In genomic region chr14:40347675-40348074, GRCh38 we compare ENCODE assay signal across 18 cellular contexts.
A peak's percentile ranks its signal among the peaks of the same experiment; 100 is the strongest.
DNase-seq lines count a peak whose midpoint lies in the region; ATAC-seq and TF ChIP-seq lines count a peak whose summit lies in the region.
"Had no signal": no experiment of that assay in that cellular context is flagged by ENCODE, and none has a peak within 500 bp of the region (broad histone marks: within the 10 kb centered on the region; RNA-seq: fewer than 3 reads in every experiment).

No MANE protein-coding gene starts in this region.

- TF ChIP-seq CTCF in MCF 10A (IDR thresholded peaks at IDR 0.05; ENCODE audit: unreplicated experiment) (no peak), WTC11 (IDR thresholded peaks at IDR 0.05) (no peak)

- ATAC-seq in WTC11 (peak; percentile 65), HG02798 (IDR thresholded peaks at IDR 0.05; ENCODE audit: poor library complexity, unreplicated experiment) (no peak)

- intact Hi-C loops in MCF 10A (cut with micrococcal nuclease), result no loop called here

- DNase-seq in T47D (ENCODE audit: low read depth in 1 of 2, low spot score in 1 of 2) (peak; percentile 37 to 68), MCF 10A (ENCODE audit: unreplicated experiment) (no peak), WTC11 (ENCODE audit: low spot score) (no peak), iPS-NIHi7 (ENCODE audit: extremely low spot score) (peak; percentile 10), pons (ENCODE audit: low spot score) (no peak), NCI-H2029 (lab: John Stamatoyannopoulos, UW) (no peak)
- no peak for DNase-seq in activated naive CD4-positive, alpha-beta T cell treated with anti-CD3 and anti-CD28 coated beads, Interleukin-2, amount 10 ng/mL, durations not matched to agents 7 days and 5 days
- DNase-seq: activated CD4-positive, alpha-beta T cell treated with anti-CD3 and anti-CD28 coated beads, Interleukin-2, amount 50 U/mL, for 4 hours; activated naive CD4-positive, alpha-beta T cell treated with Interleukin-2 at 50 U/mL for 16 hours; activated T-cell treated with anti-CD3 and anti-CD28 coated beads for 4 hours; aorta; GF-D8; MG63; NCI-H1436 treated with DMSO at 0.1 percent for 48 hours; NCI-H2227 treated with DMSO at 0.1 percent for 48 hours; NK-92 treated with Interleukin-12 subunit alpha and Interleukin-12 subunit beta, amount 100 ng/mL, for 24 hours; stimulated activated CD4-positive, alpha-beta T cell treated with anti-CD3 and anti-CD28 coated beads, Interleukin-2, amount 100 ng/mL, for 24 hours had no signal

- H3K9me3 Mint-ChIP-seq in MCF 10A (ENCODE audit: unreplicated experiment) (no peaks in the 10 kb centered on the region), WTC11 (no peaks in the 10 kb centered on the region)
- peaks cover 2% of the 10 kb centered on the region for H3K9me3 Mint-ChIP-seq in activated naive CD4-positive, alpha-beta T cell treated with anti-CD3 and anti-CD28 coated beads, Interleukin-2, amount 10 ng/mL, durations not matched to agents 7 days and 5 days

- in situ Hi-C loops in T47D (cut with HindIII; ENCODE audit: low pct_unique_long_range_greater_than_20kb, low sequenced_read_pairs), result no loop called here

- H3K4me3 Mint-ChIP-seq in MCF 10A (ENCODE audit: unreplicated experiment) (no peak overlapping the region), WTC11 (peak overlapping the region; percentile 91)
- no peak overlapping the region for H3K4me3 Mint-ChIP-seq in activated naive CD4-positive, alpha-beta T cell treated with anti-CD3 and anti-CD28 coated beads, Interleukin-2, amount 10 ng/mL, durations not matched to agents 7 days and 5 days

- no peaks in the 10 kb centered on the region for H3K27me3 Mint-ChIP-seq in MCF 10A (ENCODE audit: insufficient read depth, unreplicated experiment)
- H3K27me3 Mint-ChIP-seq in WTC11 (ENCODE audit: low read depth), result no peaks in the 10 kb centered on the region
- no peaks in the 10 kb centered on the region for H3K27me3 Mint-ChIP-seq in activated naive CD4-positive, alpha-beta T cell treated with anti-CD3 and anti-CD28 coated beads, Interleukin-2, amount 10 ng/mL, durations not matched to agents 7 days and 5 days

- H3K27ac Mint-ChIP-seq in MCF 10A (ENCODE audit: low read depth, unreplicated experiment) (no peak overlapping the region), WTC11 (peak overlapping the region; percentile 97)
- H3K27ac Mint-ChIP-seq in activated naive CD4-positive, alpha-beta T cell treated with anti-CD3 and anti-CD28 coated beads, Interleukin-2, amount 10 ng/mL, durations not matched to agents 7 days and 5 days, result no peak overlapping the region

- POLR2A ChIA-PET in MCF 10A (lab: Yijun Ruan, JAX), result interaction anchor here (0.6 kb wide), 1 partner anchor 326 kb away, joined by 3 read pairs; no protein-coding TSS in a partner anchor
- POLR2A ChIA-PET in WTC11 (lab: Charles Lee), result interaction anchor here (0.6 to 1.2 kb wide), 2 partner anchors 8 to 881 kb away, joined by 3 to 4 read pairs; no protein-coding TSS in a partner anchor

- BruUV-seq in MCF 10A (replicated peaks; lab: Mats Ljungman, UMichigan), result no TSS peak

- CTCF ChIA-PET in MCF 10A (lab: Yijun Ruan, JAX), result no interaction called here
- CTCF ChIA-PET in WTC11 (lab: Charles Lee), result no interaction called here
- CTCF ChIA-PET in activated naive CD4-positive, alpha-beta T cell treated with anti-CD3 and anti-CD28 coated beads, Interleukin-2, amount 10 ng/mL, durations not matched to agents 7 days and 5 days (lab: Charles Lee), result no interaction called here

- H3K4me1 Mint-ChIP-seq in MCF 10A (ENCODE audit: insufficient read depth, unreplicated experiment), result no peaks in the 10 kb centered on the region
- peaks cover 24% of the 10 kb centered on the region for H3K4me1 Mint-ChIP-seq in WTC11
- no peaks in the 10 kb centered on the region for H3K4me1 Mint-ChIP-seq in activated naive CD4-positive, alpha-beta T cell treated with anti-CD3 and anti-CD28 coated beads, Interleukin-2, amount 10 ng/mL, durations not matched to agents 7 days and 5 days

- H3K36me3 Mint-ChIP-seq in MCF 10A (ENCODE audit: insufficient read depth, unreplicated experiment) (no peaks in the 10 kb centered on the region), WTC11 (no peaks in the 10 kb centered on the region)
- no peaks in the 10 kb centered on the region for H3K36me3 Mint-ChIP-seq in activated naive CD4-positive, alpha-beta T cell treated with anti-CD3 and anti-CD28 coated beads, Interleukin-2, amount 10 ng/mL, durations not matched to agents 7 days and 5 days

TF ChIP-seq in WTC11, 78 proteins besides CTCF, POLR2A, EP300 and RAD21 (continues in another document):
- TF ChIP-seq, protein P1, sequence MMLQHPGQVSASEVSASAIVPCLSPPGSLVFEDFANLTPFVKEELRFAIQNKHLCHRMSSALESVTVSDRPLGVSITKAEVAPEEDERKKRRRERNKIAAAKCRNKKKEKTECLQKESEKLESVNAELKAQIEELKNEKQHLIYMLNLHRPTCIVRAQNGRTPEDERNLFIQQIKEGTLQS (CRISPR knock-in tag; conservative IDR thresholded peaks at IDR 0.05), result no peak
- no peak for TF ChIP-seq NR3C1 (CRISPR knock-in tag; conservative IDR thresholded peaks at IDR 0.05; ENCODE audit: low read depth)
- no peak for TF ChIP-seq TEAD4 (CRISPR knock-in tag; IDR thresholded peaks at IDR 0.05)
- TF ChIP-seq SOX15 (CRISPR knock-in tag; IDR thresholded peaks at IDR 0.05), result no peak
- TF ChIP-seq ATF2 (CRISPR knock-in tag; IDR thresholded peaks at IDR 0.05; ENCODE audit: borderline replicate concordance, low read depth), result no peak
- no peak for TF ChIP-seq ZNF281 (CRISPR knock-in tag; IDR thresholded peaks at IDR 0.05)
- TF ChIP-seq, protein P2, sequence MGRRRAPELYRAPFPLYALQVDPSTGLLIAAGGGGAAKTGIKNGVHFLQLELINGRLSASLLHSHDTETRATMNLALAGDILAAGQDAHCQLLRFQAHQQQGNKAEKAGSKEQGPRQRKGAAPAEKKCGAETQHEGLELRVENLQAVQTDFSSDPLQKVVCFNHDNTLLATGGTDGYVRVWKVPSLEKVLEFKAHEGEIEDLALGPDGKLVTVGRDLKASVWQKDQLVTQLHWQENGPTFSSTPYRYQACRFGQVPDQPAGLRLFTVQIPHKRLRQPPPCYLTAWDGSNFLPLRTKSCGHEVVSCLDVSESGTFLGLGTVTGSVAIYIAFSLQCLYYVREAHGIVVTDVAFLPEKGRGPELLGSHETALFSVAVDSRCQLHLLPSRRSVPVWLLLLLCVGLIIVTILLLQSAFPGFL (CRISPR knock-in tag; IDR thresholded peaks at IDR 0.05; ENCODE audit: borderline replicate concordance), result no peak
- TF ChIP-seq ETV6 (CRISPR knock-in tag; IDR thresholded peaks at IDR 0.05), result no peak
- no peak for TF ChIP-seq ZNF317 (CRISPR knock-in tag; IDR thresholded peaks at IDR 0.05; ENCODE audit: borderline replicate concordance, low read depth)
- no peak for TF ChIP-seq EMX1 (CRISPR knock-in tag; IDR thresholded peaks at IDR 0.05)
- no peak for TF ChIP-seq ATF6 (CRISPR knock-in tag; IDR thresholded peaks at IDR 0.05)
- TF ChIP-seq PRRX2 (CRISPR knock-in tag; IDR thresholded peaks at IDR 0.05), result no peak
- no peak for TF ChIP-seq ZNF138 (CRISPR knock-in tag; conservative IDR thresholded peaks at IDR 0.05)

Comparison
In these comparisons a context has a peak if more than half of its experiments do, and no peak if none do; other contexts are left out.
1. DNase-seq: peak in T47D (2 of 2) and iPS-NIHi7 (single experiment); none in MCF 10A (single experiment), WTC11 (single experiment), pons (single experiment), activated naive CD4-positive, alpha-beta T cell treated with anti-CD3 and anti-CD28 coated beads, Interleukin-2, amount 10 ng/mL, durations not matched to agents 7 days and 5 days (single experiment) and NCI-H2029 (single experiment).